15 cellular contexts compared by ENCODE assay signal in genomic region chr3:19559724-19560442, GRCh38.
A peak's percentile ranks its signal among the peaks of the same experiment; 100 is the strongest.
DNase-seq lines count a peak whose midpoint lies in the region; ATAC-seq, FAIRE-seq and TF ChIP-seq lines count a peak whose summit lies in the region.
"Had no signal": no experiment of that assay in that cellular context is flagged by ENCODE, and none has a peak within 500 bp of the region (broad histone marks: within the 10 kb centered on the region; RNA-seq: fewer than 3 reads in every experiment).

No MANE protein-coding gene starts in this region.

- TF ChIP-seq CTCF in OCI-LY3 (IDR thresholded peaks at IDR 0.05; ENCODE audit: low read depth, low read length) (no peak), kidney (IDR thresholded peaks at IDR 0.05; ENCODE audit: borderline replicate concordance, extremely low read depth, insufficient read depth) (no peak)

- peak overlapping the region; percentile 66 for H3K4me2 ChIP-seq in OCI-LY3 (ENCODE audit: low read length)

- H3K27me3 ChIP-seq in OCI-LY3 (ENCODE audit: low read depth, low read length), result no peaks in the 10 kb centered on the region
- no peaks in the 10 kb centered on the region for H3K27me3 ChIP-seq in CD4-positive, alpha-beta memory T cell (ENCODE audit: insufficient read depth, low read length)
- H3K27me3 ChIP-seq: brain microvascular endothelial cell had no signal

- no peak overlapping the region for H3K27ac Mint-ChIP-seq in CD4-positive, alpha-beta memory T cell

- FAIRE-seq in kidney (lab: Jason Lieb, UNC), result no peak

- POLR2A ChIA-PET in CD4-positive, alpha-beta memory T cell (lab: Charles Lee; ENCODE audit: partially characterized antibody), result no interaction called here

- H3K36me3 ChIP-seq in OCI-LY3 (replicated peaks; ENCODE audit: low read depth, low read length) (peaks cover 3% of the 10 kb centered on the region), kidney (ENCODE audit: control insufficient read depth in 1 of 2, insufficient read depth in 2 of 2, low read length in 2 of 2) (no peaks in the 10 kb centered on the region)
- no peaks in the 10 kb centered on the region for H3K36me3 ChIP-seq in CD4-positive, alpha-beta memory T cell (ENCODE audit: insufficient read depth, low read length)
- H3K36me3 ChIP-seq: brain microvascular endothelial cell, thoracic aorta had no signal

- no peaks in the 10 kb centered on the region for H3K36me3 Mint-ChIP-seq in CD4-positive, alpha-beta memory T cell

- CTCF ChIA-PET in CD4-positive, alpha-beta memory T cell (lab: Charles Lee; ENCODE audit: partially characterized antibody), result interaction anchor here (0.5 kb wide), 1 partner anchor 9 kb away, joined by 3 read pairs; no protein-coding TSS in a partner anchor

- H3K4me3 Mint-ChIP-seq in CD4-positive, alpha-beta memory T cell, result no peak overlapping the region

- peaks cover 22% of the 10 kb centered on the region for H3K4me1 ChIP-seq in OCI-LY3 (ENCODE audit: low read length)
- no peaks in the 10 kb centered on the region for H3K4me1 ChIP-seq in CD4-positive, alpha-beta memory T cell (ENCODE audit: insufficient read depth, low read length)
- H3K4me1 ChIP-seq in kidney (ENCODE audit: control insufficient read depth in 1 of 2, insufficient read depth in 1 of 2, low read depth in 1 of 2, low read length in 2 of 2), result no peaks in the 10 kb centered on the region

- no peaks in the 10 kb centered on the region for H3K79me2 ChIP-seq in OCI-LY3 (ENCODE audit: low read length)

- ATAC-seq in GM18517 (IDR thresholded peaks at IDR 0.05; ENCODE audit: unreplicated experiment) (peak; percentile 97), GM21390 (IDR thresholded peaks at IDR 0.05; ENCODE audit: unreplicated experiment) (peak; percentile 97), HG03060 (IDR thresholded peaks at IDR 0.05; ENCODE audit: low read depth, unreplicated experiment) (peak; percentile 88)

- H3K9me3 ChIP-seq in OCI-LY3 (ENCODE audit: insufficient read depth, low read length) (no peaks in the 10 kb centered on the region), kidney (ENCODE audit: control insufficient read depth in 1 of 2, low read length in 2 of 2) (peaks cover 0 to 9% of the 10 kb centered on the region in 2 donors)
- no peaks in the 10 kb centered on the region for H3K9me3 ChIP-seq in CD4-positive, alpha-beta memory T cell (ENCODE audit: control insufficient read depth in 1 of 2, low read length in 2 of 2)
- H3K9me3 ChIP-seq: thoracic aorta had no signal

- no peaks in the 10 kb centered on the region for H4K20me1 ChIP-seq in OCI-LY3 (ENCODE audit: insufficient read depth, low read length)

- H2AFZ ChIP-seq in OCI-LY3 (ENCODE audit: low read depth, low read length), result no peak overlapping the region

- H3K4me1 Mint-ChIP-seq in CD4-positive, alpha-beta memory T cell, result no peaks in the 10 kb centered on the region

- no peak for DNase-seq in CD4-positive, alpha-beta memory T cell
- no peak for DNase-seq in substantia nigra (lab: John Stamatoyannopoulos, UW)
- no peak for DNase-seq in foreskin melanocyte
- no peak for DNase-seq in kidney
- DNase-seq: brain microvascular endothelial cell; COR-L47; GOT3; nucleus accumbens; stimulated activated CD4-positive, alpha-beta T cell treated with anti-CD3 and anti-CD28 coated beads, Interleukin-2, amount 100 ng/mL, for 24 hours; T1000 had no signal

- H3K9me3 Mint-ChIP-seq in CD4-positive, alpha-beta memory T cell, result peaks cover 0 to 8% (median 4%) of the 10 kb centered on the region in 8 donors

- peak overlapping the region; percentile 72 for H3K27ac ChIP-seq in OCI-LY3 (ENCODE audit: low read length)
- H3K27ac ChIP-seq in CD4-positive, alpha-beta memory T cell (ENCODE audit: low read depth, low read length), result no peak overlapping the region
- no peak overlapping the region for H3K27ac ChIP-seq in substantia nigra (ENCODE audit: low read depth, low read length, poor library complexity, severe bottlenecking)
- no peak overlapping the region for H3K27ac ChIP-seq in kidney (ENCODE audit: low read depth in 2 of 2, low read length in 2 of 2)
- H3K27ac ChIP-seq: brain microvascular endothelial cell, thoracic aorta had no signal

- H3K9ac ChIP-seq in OCI-LY3 (ENCODE audit: low read length), result peak overlapping the region; percentile 2; the same call in 1 of the 2 replicates
- H3K9ac ChIP-seq in kidney (ENCODE audit: low read length in 2 of 2), result no peak overlapping the region

- intact Hi-C loops in CD4-positive, alpha-beta memory T cell (cut with micrococcal nuclease), result no loop called here
- intact Hi-C loops in kidney (cut with DNase I), result no loop called here

- no peaks in the 10 kb centered on the region for H3K27me3 Mint-ChIP-seq in CD4-positive, alpha-beta memory T cell

- H3K4me3 ChIP-seq in OCI-LY3 (ENCODE audit: low read length) (peak overlapping the region; percentile 47), kidney (ENCODE audit: low read length in 2 of 2) (no peak overlapping the region)
- no peak overlapping the region for H3K4me3 ChIP-seq in CD4-positive, alpha-beta memory T cell (ENCODE audit: low read length in 2 of 2)
- H3K4me3 ChIP-seq: thoracic aorta had no signal
